Comparison of ENCODE assay signal across 8 cellular contexts in the genomic region with DNA sequence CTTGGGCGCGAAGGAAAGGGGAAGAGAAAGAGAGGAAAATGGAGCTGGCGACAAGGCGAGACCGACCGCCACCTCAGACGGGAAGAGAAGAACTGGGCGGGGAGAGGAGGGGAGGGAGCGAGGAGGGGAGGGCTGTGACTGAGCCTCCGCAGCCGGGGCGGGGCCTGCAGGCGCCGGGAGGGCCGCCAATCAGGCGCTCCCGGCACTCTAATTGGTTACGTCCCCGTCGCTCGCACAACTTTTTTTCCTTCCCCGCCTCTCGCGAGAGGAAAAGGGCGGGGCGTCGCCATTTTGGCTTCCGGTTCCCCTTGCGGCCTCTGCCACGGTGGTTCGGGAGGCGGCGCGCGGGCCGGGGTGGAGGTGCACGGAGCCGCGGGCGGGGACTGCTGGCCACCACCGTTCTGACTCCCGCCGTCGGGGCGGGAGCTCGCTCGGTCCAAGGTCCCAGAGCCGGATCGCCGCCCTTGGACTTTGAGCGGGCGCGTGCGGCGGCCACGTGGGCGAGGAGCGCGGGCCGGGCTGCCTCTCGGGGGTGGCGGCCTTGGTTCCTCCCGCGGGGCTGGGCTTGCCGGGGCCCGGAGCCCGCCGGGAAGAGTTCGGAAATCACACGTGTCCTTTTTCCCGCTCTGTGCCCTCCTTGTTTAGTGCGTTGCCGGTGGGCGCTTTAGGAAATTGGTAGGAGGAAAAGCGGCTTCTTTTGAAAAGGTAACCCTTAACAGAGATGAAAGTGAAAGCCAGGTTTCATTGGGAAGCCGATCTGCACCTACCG. TPM values are rescaled to one million over a fixed set of nuclear protein-coding genes. Genes with fewer than 3 reads are reported as not detected.
A peak's percentile ranks its signal among the peaks of the same experiment; 100 is the strongest.
DNase-seq lines count a peak whose midpoint lies in the region; ATAC-seq and TF ChIP-seq lines count a peak whose summit lies in the region.

A gene (minus strand): TSS at position 94 of the 769 bp plus-strand sequence. CDS start 176 bp downstream, outside the sequence.

- peak within 1 kb of the TSS; percentile 91 for H3K4me3 ChIP-seq in HAP-1
- peak within 1 kb of the TSS; percentile 99 for H3K4me3 ChIP-seq in MG63
- H3K4me3 ChIP-seq in fibroblast of pulmonary artery (replicated peaks; ENCODE audit: low read depth, low read length) = peak within 1 kb of the TSS; percentile 92

- H3K27me3 ChIP-seq in HAP-1 (ENCODE audit: low read depth) (no peaks in the 10 kb centered on the region), MG63 (no peaks in the 10 kb centered on the region)

- peaks cover 5% of the 10 kb centered on the region for H3K36me3 Mint-ChIP-seq in natural killer cell treated with Interleukin-12 subunit alpha and Interleukin-12 subunit beta and Interleukin-15 and Interleukin-18, amount 100 ng/mL, for 72 hours

- no peak for TF ChIP-seq CTCF in fibroblast of pulmonary artery (IDR thresholded peaks at IDR 0.05; ENCODE audit: low read length, missing control alignments)

- peak within 1 kb of the TSS; percentile 88 for H3K4me3 Mint-ChIP-seq in natural killer cell treated with Interleukin-12 subunit alpha and Interleukin-12 subunit beta and Interleukin-15 and Interleukin-18, amount 100 ng/mL, for 72 hours

- DNase-seq in G401 (ENCODE audit: low spot score) (peak; percentile 98), HAP-1 (ENCODE audit: low spot score in 2 of 2) (peak; percentile 96), MG63 (peak; percentile 95), SHP77 (lab: John Stamatoyannopoulos, UW) (peak; percentile 86 to 89), fibroblast of pulmonary artery (ENCODE audit: low read depth) (peak; percentile 96)
- DNase-seq in activated effector memory CD4-positive, alpha-beta T cell treated with Interleukin-2 at 50 U/mL for 16 hours = peak; percentile 96
- DNase-seq in natural killer cell treated with Interleukin-12 subunit alpha and Interleukin-12 subunit beta and Interleukin-15 and Interleukin-18, amount 100 ng/mL, for 72 hours (ENCODE audit: low spot score) = peak; percentile 98
- peak; percentile 94 for DNase-seq in stimulated activated naive CD4-positive, alpha-beta T cell treated with Interleukin-2 at 50 U/mL for 16 hours (lab: John Stamatoyannopoulos, UW)

- no peaks in the 10 kb centered on the region for H3K27me3 Mint-ChIP-seq in natural killer cell treated with Interleukin-12 subunit alpha and Interleukin-12 subunit beta and Interleukin-15 and Interleukin-18, amount 100 ng/mL, for 72 hours

- ATAC-seq in natural killer cell treated with Interleukin-12 subunit alpha and Interleukin-12 subunit beta and Interleukin-15 and Interleukin-18, amount 100 ng/mL, for 72 hours = peak; percentile 98

- H3K4me1 ChIP-seq in HAP-1 = peaks cover 27% of the 10 kb centered on the region

- H3K27ac Mint-ChIP-seq in natural killer cell treated with Interleukin-12 subunit alpha and Interleukin-12 subunit beta and Interleukin-15 and Interleukin-18, amount 100 ng/mL, for 72 hours = peak within 1 kb of the TSS; percentile 70 to 90

- in situ Hi-C loops in G401 (cut with HindIII; ENCODE audit: low sequenced_read_pairs) (no loop called here), HAP-1 (cut with MboI; ENCODE audit: low sequenced_read_pairs) (no loop called here)

- H3K36me3 ChIP-seq in HAP-1 (replicated peaks) (peaks cover 3% of the 10 kb centered on the region), MG63 (peaks cover 31% of the 10 kb centered on the region)

- H3K9me3 ChIP-seq in HAP-1 = no peaks in the 10 kb centered on the region
- no peaks in the 10 kb centered on the region for H3K9me3 ChIP-seq in MG63

- H3K4me1 Mint-ChIP-seq in natural killer cell treated with Interleukin-12 subunit alpha and Interleukin-12 subunit beta and Interleukin-15 and Interleukin-18, amount 100 ng/mL, for 72 hours (ENCODE audit: low read depth in 2 of 2) = peaks cover 35 to 49% of the 10 kb centered on the region in 2 donors

- no peaks in the 10 kb centered on the region for H3K9me3 Mint-ChIP-seq in natural killer cell treated with Interleukin-12 subunit alpha and Interleukin-12 subunit beta and Interleukin-15 and Interleukin-18, amount 100 ng/mL, for 72 hours

RNA-seq across cellular contexts. Expression of the gene that starts here (rescaled TPM):
- total RNA-seq in G401 (2014; rRNA removed; shearing (Covaris generic)) = 473 and 615 TPM in 2 replicates
- total RNA-seq in MG63 (2014; rRNA removed; shearing (Covaris generic); ENCODE audit: low replicate concordance) = 442 and 528 TPM in 2 replicates
- total RNA-seq in natural killer cell treated with Interleukin-12 subunit alpha and Interleukin-12 subunit beta and Interleukin-15 and Interleukin-18, amount 100 ng/mL, for 72 hours = 100 to 1,000 TPM; 214 to 225 TPM

Comparison
In these comparisons a context has a peak if more than half of its experiments do, and no peak if none do; other contexts are left out.
1. Peak in every context shown above with its lines: DNase-seq, ATAC-seq and H3K4me3 ChIP-seq.